Comparison of ENCODE assay signal across 13 cellular contexts in genomic region chr14:25909361-25909760, GRCh38.
"Had no signal": no experiment of that assay in that cellular context is flagged by ENCODE, and none has a peak within 500 bp of the region (broad histone marks: within the 10 kb centered on the region; RNA-seq: fewer than 3 reads in every experiment).

No MANE protein-coding gene starts in this region.

- H3K4me1 ChIP-seq: prostate gland had no signal

- H3K27me3 ChIP-seq: dorsolateral prefrontal cortex had no signal

- DNase-seq: activated CD4-positive, alpha-beta memory T cell treated with anti-CD3 and anti-CD28 coated beads for 36 hours; activated CD4-positive, alpha-beta T cell treated with anti-CD3 and anti-CD28 coated beads for 36 hours; activated naive CD4-positive, alpha-beta T cell treated with anti-CD3 and anti-CD28 coated beads, Interleukin-2, amount 10 ng/mL, durations not matched to agents 7 days and 5 days; activated T-cell treated with anti-CD3 and anti-CD28 coated beads, Interleukin-2, amount 50 U/mL, for 24 hours; dorsolateral prefrontal cortex; islet precursor cell; nephron progenitor cell; right cardiac atrium; small intestine; stimulated activated naive CD8-positive, alpha-beta T cell treated with anti-CD3 and anti-CD28 coated beads, Interleukin-15, Interleukin-2, amounts not matched to agents 100 U/mL and 50 U/mL, for 24 hours; trophoblast cell had no signal

- H3K9me3 ChIP-seq: prostate gland had no signal

- H3K36me3 ChIP-seq: prostate gland had no signal

- H3K27ac ChIP-seq: prostate gland had no signal

- H3K4me3 ChIP-seq: dorsolateral prefrontal cortex, lung, prostate gland had no signal
